1 cellular context compared by ENCODE assay signal in the genomic region with DNA sequence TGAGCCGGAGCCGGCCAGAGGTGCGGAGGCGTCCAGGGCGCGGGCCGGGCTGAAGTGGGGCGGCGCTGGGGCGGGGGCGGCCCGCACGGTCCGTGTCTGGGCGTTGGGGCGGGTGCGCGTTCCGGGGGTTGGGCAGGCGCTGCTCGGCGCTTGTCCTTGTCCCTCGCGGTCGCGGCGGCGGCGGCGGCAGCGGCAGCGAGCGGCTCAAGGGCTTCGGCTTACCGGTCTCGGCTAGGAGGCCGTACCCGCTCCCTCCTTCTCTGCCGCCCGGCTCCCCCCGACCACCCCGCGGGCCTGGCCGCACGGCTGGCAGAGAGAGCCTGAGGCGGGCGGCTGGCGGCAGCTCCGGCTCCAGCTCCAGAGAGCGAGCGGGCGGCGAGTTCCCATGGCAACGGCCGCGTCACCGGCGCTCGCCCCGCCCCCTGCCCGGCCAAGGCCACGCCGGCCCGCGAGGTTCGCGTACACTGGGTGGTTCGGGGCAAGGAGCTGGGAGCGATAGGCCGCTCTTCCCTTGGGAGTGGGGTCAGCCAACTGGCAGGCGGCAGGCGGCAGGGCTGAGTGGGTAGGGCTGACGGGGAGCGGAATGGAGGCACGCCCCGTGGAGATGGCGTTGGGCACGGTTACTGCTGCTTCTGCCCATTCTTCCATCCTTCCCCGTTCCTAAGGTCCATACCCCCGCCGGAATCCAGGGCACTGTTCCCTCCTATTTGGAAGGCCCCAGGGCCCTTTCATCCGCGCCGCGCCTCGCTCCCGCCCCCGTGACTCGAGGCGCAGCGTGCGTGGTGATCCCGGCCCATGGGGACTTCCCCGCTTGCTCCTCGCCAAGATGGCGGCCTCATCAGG.
TF ChIP-seq lines count a peak whose summit lies in the region.

A gene with protein sequence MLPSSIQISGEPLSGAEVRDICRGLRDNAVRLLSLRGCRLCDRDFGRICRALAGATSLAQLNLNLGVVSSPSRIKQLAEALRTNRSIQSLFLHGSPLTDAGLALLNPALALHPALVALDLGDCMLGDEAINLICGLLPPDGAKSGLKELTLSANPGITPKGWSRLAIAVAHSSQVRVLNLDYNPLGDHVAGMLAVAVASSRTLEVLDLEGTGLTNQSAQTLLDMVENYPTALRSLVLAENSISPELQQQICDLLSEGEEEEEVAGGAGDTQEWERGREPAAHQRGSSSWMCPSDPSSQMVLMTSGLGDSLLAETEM (minus strand): TSS at position 363 of the 843 bp plus-strand sequence. CDS start 561 bp downstream, outside the sequence.

TF ChIP-seq in GM12878, 131 proteins besides CTCF, POLR2A, EP300 and RAD21 (continued from another document and continues in another):
- TF ChIP-seq, protein P1, sequence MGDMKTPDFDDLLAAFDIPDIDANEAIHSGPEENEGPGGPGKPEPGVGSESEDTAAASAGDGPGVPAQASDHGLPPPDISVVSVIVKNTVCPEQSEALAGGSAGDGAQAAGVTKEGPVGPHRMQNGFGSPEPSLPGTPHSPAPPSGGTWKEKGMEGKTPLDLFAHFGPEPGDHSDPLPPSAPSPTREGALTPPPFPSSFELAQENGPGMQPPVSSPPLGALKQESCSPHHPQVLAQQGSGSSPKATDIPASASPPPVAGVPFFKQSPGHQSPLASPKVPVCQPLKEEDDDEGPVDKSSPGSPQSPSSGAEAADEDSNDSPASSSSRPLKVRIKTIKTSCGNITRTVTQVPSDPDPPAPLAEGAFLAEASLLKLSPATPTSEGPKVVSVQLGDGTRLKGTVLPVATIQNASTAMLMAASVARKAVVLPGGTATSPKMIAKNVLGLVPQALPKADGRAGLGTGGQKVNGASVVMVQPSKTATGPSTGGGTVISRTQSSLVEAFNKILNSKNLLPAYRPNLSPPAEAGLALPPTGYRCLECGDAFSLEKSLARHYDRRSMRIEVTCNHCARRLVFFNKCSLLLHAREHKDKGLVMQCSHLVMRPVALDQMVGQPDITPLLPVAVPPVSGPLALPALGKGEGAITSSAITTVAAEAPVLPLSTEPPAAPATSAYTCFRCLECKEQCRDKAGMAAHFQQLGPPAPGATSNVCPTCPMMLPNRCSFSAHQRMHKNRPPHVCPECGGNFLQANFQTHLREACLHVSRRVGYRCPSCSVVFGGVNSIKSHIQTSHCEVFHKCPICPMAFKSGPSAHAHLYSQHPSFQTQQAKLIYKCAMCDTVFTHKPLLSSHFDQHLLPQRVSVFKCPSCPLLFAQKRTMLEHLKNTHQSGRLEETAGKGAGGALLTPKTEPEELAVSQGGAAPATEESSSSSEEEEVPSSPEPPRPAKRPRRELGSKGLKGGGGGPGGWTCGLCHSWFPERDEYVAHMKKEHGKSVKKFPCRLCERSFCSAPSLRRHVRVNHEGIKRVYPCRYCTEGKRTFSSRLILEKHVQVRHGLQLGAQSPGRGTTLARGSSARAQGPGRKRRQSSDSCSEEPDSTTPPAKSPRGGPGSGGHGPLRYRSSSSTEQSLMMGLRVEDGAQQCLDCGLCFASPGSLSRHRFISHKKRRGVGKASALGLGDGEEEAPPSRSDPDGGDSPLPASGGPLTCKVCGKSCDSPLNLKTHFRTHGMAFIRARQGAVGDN (IDR thresholded peaks at IDR 0.05) = 0 out of 2 replicates have a peak, but pooled peaks have one; percentile 38
- TF ChIP-seq KDM1A (IDR thresholded peaks at IDR 0.05; ENCODE audit: borderline replicate concordance) (no peak), ZNF24 (IDR thresholded peaks at IDR 0.05) (no peak), CHD2 (IDR thresholded peaks at IDR 0.05; ENCODE audit: borderline replicate concordance, low read depth, low read length) (no peak), MXI1 (IDR thresholded peaks at IDR 0.05; ENCODE audit: low read depth, low read length) (peak; percentile 85), HDAC6 (IDR thresholded peaks at IDR 0.05; ENCODE audit: unreplicated experiment) (no peak), EED (IDR thresholded peaks at IDR 0.05; ENCODE audit: low read depth) (no peak), FOXM1 (IDR thresholded peaks at IDR 0.05; ENCODE audit: low read depth, low read length) (no peak), SIX5 (IDR thresholded peaks at IDR 0.05; ENCODE audit: low read depth, low read length, severe bottlenecking) (no peak), BHLHE40 (IDR thresholded peaks at IDR 0.05; ENCODE audit: borderline replicate concordance in 1 of 2, low read depth in 2 of 2, low read length in 1 of 2) (peak in 1 of 2 experiments; percentile 43; a peak in 1 of 4 replicates), LARP7 (IDR thresholded peaks at IDR 0.05) (peak; percentile 88), JUND (IDR thresholded peaks at IDR 0.05; ENCODE audit: low read depth, low read length) (no peak), RELA (IDR thresholded peaks at IDR 0.05; ENCODE audit: borderline replicate concordance, partially characterized antibody) (peak; percentile 6), SIN3A (IDR thresholded peaks at IDR 0.05; ENCODE audit: low read depth, low read length) (no peak; the same call in 1 of the 2 replicates), IKZF1 (conservative IDR thresholded peaks at IDR 0.05) (peak; percentile 55), CBX3 (IDR thresholded peaks at IDR 0.05; ENCODE audit: borderline replicate concordance, low read depth) (no peak), SUZ12 (IDR thresholded peaks at IDR 0.05; ENCODE audit: unreplicated experiment) (no peak), SP1 (IDR thresholded peaks at IDR 0.05; ENCODE audit: low read depth, low read length) (no peak), EZH2 (IDR thresholded peaks at IDR 0.05; ENCODE audit: borderline replicate concordance, control insufficient read depth, low read depth, low read length) (no peak), YBX1 (IDR thresholded peaks at IDR 0.05) (no peak), STAT3 (IDR thresholded peaks at IDR 0.05; ENCODE audit: low read depth, low read length) (no peak), KLF5 (IDR thresholded peaks at IDR 0.05; ENCODE audit: partially characterized antibody) (no peak), MTA2 (IDR thresholded peaks at IDR 0.05; ENCODE audit: low read depth) (no peak), GATAD2B (conservative IDR thresholded peaks at IDR 0.05; ENCODE audit: low read depth) (peak; percentile 57; the same call in 1 of the 2 replicates), SREBF2 (IDR thresholded peaks at IDR 0.05; ENCODE audit: low read length) (no peak), ZSCAN29 (IDR thresholded peaks at IDR 0.05) (no peak), NFIC (IDR thresholded peaks at IDR 0.05; ENCODE audit: low read depth, low read length) (no peak), STAT1 (conservative IDR thresholded peaks at IDR 0.05) (0 out of 2 replicates have a peak, but pooled peaks have one; percentile 39), SRF (IDR thresholded peaks at IDR 0.05; ENCODE audit: low read depth in 2 of 2, low read length in 2 of 2) (no peak), MYB (IDR thresholded peaks at IDR 0.05; ENCODE audit: borderline replicate concordance, low read depth, low read length) (no peak), SMAD1 (IDR thresholded peaks at IDR 0.05; ENCODE audit: low read depth, partially characterized antibody) (no peak), CREB1 (IDR thresholded peaks at IDR 0.05; ENCODE audit: low read depth) (peak; percentile 91), EGR1 (IDR thresholded peaks at IDR 0.05; ENCODE audit: borderline replicate concordance in 1 of 2, low read depth in 2 of 2, low read length in 2 of 2) (no peak), CREM (IDR thresholded peaks at IDR 0.05; ENCODE audit: low read depth) (peak; percentile 71; the same call in 1 of the 2 replicates), MYC (IDR thresholded peaks at IDR 0.05; ENCODE audit: insufficient read depth, insufficient read length, insufficient replicate concordance, low read length, severe bottlenecking) (no peak), CBX5 (IDR thresholded peaks at IDR 0.05; ENCODE audit: low read depth) (no peak)
- TF ChIP-seq, protein P2, sequence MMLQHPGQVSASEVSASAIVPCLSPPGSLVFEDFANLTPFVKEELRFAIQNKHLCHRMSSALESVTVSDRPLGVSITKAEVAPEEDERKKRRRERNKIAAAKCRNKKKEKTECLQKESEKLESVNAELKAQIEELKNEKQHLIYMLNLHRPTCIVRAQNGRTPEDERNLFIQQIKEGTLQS (IDR thresholded peaks at IDR 0.05; ENCODE audit: borderline replicate concordance, extremely low read depth, low read depth, low read length) = no peak
- TF ChIP-seq, protein P3, sequence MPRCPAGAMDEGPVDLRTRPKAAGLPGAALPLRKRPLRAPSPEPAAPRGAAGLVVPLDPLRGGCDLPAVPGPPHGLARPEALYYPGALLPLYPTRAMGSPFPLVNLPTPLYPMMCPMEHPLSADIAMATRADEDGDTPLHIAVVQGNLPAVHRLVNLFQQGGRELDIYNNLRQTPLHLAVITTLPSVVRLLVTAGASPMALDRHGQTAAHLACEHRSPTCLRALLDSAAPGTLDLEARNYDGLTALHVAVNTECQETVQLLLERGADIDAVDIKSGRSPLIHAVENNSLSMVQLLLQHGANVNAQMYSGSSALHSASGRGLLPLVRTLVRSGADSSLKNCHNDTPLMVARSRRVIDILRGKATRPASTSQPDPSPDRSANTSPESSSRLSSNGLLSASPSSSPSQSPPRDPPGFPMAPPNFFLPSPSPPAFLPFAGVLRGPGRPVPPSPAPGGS (IDR thresholded peaks at IDR 0.05; ENCODE audit: borderline replicate concordance, insufficient read depth, low read depth, low read length, poor library complexity, severe bottlenecking) = peak; percentile 50
- TF ChIP-seq, protein P4, sequence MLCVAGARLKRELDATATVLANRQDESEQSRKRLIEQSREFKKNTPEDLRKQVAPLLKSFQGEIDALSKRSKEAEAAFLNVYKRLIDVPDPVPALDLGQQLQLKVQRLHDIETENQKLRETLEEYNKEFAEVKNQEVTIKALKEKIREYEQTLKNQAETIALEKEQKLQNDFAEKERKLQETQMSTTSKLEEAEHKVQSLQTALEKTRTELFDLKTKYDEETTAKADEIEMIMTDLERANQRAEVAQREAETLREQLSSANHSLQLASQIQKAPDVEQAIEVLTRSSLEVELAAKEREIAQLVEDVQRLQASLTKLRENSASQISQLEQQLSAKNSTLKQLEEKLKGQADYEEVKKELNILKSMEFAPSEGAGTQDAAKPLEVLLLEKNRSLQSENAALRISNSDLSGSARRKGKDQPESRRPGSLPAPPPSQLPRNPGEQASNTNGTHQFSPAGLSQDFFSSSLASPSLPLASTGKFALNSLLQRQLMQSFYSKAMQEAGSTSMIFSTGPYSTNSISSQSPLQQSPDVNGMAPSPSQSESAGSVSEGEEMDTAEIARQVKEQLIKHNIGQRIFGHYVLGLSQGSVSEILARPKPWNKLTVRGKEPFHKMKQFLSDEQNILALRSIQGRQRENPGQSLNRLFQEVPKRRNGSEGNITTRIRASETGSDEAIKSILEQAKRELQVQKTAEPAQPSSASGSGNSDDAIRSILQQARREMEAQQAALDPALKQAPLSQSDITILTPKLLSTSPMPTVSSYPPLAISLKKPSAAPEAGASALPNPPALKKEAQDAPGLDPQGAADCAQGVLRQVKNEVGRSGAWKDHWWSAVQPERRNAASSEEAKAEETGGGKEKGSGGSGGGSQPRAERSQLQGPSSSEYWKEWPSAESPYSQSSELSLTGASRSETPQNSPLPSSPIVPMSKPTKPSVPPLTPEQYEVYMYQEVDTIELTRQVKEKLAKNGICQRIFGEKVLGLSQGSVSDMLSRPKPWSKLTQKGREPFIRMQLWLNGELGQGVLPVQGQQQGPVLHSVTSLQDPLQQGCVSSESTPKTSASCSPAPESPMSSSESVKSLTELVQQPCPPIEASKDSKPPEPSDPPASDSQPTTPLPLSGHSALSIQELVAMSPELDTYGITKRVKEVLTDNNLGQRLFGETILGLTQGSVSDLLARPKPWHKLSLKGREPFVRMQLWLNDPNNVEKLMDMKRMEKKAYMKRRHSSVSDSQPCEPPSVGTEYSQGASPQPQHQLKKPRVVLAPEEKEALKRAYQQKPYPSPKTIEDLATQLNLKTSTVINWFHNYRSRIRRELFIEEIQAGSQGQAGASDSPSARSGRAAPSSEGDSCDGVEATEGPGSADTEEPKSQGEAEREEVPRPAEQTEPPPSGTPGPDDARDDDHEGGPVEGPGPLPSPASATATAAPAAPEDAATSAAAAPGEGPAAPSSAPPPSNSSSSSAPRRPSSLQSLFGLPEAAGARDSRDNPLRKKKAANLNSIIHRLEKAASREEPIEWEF (IDR thresholded peaks at IDR 0.05; ENCODE audit: insufficient replicate concordance, low read depth, low read length) = no peak
- TF ChIP-seq, protein P5, sequence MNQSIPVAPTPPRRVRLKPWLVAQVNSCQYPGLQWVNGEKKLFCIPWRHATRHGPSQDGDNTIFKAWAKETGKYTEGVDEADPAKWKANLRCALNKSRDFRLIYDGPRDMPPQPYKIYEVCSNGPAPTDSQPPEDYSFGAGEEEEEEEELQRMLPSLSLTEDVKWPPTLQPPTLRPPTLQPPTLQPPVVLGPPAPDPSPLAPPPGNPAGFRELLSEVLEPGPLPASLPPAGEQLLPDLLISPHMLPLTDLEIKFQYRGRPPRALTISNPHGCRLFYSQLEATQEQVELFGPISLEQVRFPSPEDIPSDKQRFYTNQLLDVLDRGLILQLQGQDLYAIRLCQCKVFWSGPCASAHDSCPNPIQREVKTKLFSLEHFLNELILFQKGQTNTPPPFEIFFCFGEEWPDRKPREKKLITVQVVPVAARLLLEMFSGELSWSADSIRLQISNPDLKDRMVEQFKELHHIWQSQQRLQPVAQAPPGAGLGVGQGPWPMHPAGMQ (IDR thresholded peaks at IDR 0.05; ENCODE audit: borderline replicate concordance) = no peak
- TF ChIP-seq, protein P6, sequence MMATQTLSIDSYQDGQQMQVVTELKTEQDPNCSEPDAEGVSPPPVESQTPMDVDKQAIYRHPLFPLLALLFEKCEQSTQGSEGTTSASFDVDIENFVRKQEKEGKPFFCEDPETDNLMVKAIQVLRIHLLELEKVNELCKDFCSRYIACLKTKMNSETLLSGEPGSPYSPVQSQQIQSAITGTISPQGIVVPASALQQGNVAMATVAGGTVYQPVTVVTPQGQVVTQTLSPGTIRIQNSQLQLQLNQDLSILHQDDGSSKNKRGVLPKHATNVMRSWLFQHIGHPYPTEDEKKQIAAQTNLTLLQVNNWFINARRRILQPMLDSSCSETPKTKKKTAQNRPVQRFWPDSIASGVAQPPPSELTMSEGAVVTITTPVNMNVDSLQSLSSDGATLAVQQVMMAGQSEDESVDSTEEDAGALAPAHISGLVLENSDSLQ (IDR thresholded peaks at IDR 0.05) = no peak
- TF ChIP-seq, protein P7, sequence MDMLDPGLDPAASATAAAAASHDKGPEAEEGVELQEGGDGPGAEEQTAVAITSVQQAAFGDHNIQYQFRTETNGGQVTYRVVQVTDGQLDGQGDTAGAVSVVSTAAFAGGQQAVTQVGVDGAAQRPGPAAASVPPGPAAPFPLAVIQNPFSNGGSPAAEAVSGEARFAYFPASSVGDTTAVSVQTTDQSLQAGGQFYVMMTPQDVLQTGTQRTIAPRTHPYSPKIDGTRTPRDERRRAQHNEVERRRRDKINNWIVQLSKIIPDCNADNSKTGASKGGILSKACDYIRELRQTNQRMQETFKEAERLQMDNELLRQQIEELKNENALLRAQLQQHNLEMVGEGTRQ (IDR thresholded peaks at IDR 0.05; ENCODE audit: borderline replicate concordance, low read depth, low read length) = no peak
- TF ChIP-seq, protein P8, sequence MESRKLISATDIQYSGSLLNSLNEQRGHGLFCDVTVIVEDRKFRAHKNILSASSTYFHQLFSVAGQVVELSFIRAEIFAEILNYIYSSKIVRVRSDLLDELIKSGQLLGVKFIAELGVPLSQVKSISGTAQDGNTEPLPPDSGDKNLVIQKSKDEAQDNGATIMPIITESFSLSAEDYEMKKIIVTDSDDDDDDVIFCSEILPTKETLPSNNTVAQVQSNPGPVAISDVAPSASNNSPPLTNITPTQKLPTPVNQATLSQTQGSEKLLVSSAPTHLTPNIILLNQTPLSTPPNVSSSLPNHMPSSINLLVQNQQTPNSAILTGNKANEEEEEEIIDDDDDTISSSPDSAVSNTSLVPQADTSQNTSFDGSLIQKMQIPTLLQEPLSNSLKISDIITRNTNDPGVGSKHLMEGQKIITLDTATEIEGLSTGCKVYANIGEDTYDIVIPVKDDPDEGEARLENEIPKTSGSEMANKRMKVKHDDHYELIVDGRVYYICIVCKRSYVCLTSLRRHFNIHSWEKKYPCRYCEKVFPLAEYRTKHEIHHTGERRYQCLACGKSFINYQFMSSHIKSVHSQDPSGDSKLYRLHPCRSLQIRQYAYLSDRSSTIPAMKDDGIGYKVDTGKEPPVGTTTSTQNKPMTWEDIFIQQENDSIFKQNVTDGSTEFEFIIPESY (IDR thresholded peaks at IDR 0.05) = no peak
